Comparison of ENCODE assay signal across 8 cellular contexts in the genomic region with DNA sequence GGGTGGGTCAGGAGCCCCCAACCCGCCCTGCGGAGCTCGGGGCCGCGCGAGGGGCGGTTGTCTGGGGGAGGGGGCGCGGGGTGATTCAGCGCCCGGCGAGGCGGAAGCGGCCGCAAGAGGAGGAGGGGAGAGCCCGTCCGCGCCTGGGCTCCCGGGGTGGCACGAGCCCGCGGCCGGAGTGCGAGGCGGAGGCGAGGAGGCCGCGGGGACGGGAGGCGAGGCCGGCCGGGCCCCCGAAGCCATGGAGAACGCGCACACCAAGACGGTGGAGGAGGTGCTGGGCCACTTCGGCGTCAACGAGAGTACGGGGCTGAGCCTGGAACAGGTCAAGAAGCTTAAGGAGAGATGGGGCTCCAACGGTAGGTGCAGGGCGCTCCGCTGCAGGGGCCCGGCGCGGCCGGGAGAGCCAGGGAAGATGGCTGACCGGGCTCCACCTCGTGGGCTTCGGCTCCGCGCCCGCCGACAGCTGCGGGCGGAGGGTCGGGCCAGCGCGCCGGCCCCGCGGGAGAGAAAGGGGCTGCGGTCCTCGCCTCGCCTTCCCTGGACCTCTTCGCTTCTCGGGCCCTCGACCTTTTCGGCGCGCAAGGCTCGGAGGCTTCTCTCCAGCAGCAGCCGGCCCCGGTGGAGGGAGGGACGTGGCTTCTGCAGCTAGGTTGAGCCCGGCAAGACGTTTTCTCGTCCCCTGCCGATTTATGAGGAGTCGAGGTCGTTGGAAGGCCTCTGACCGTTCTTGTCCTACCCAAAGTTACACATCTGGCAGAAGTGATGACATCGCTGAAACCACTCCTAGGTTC. TPM values are rescaled to one million over a fixed set of nuclear protein-coding genes. Genes with fewer than 3 reads are reported as not detected.
DNase-seq lines count a peak whose midpoint lies in the region; ATAC-seq and TF ChIP-seq lines count a peak whose summit lies in the region.

No MANE protein-coding gene starts in this region.

- H3K4me3 ChIP-seq in HUES64 (ENCODE audit: low read length) (peak overlapping the region; percentile 86), astrocyte of the cerebellum (ENCODE audit: low read depth, low read length) (peak overlapping the region; percentile 67), iPS-11a (ENCODE audit: low read depth, low read length) (peak overlapping the region; percentile 98), skeletal muscle tissue (ENCODE audit: low read length in 3 of 3) (peak overlapping the region; percentile 77 to 89 (median 80))

- ATAC-seq in GM21447 (IDR thresholded peaks at IDR 0.05; ENCODE audit: unreplicated experiment), result peak; percentile 40

- H3K4me1 ChIP-seq in HUES64 (ENCODE audit: insufficient read depth, low read length) (peaks cover 41% of the 10 kb centered on the region), skeletal muscle tissue (ENCODE audit: control insufficient read depth in 3 of 3, insufficient read depth in 3 of 3, low read length in 3 of 3) (peaks cover 10 to 28% (median 20%) of the 10 kb centered on the region in 3 donors)

- H3K9ac ChIP-seq in HUES64 (ENCODE audit: low read depth, low read length) (peak overlapping the region; percentile 100), skeletal muscle tissue (ENCODE audit: low read depth in 1 of 3, low read length in 3 of 3) (peak overlapping the region; percentile 75 to 93 (median 90))

- TF ChIP-seq CTCF in astrocyte of the cerebellum (IDR thresholded peaks at IDR 0.05; ENCODE audit: low read depth, low read length, missing control alignments), result no peak

- under 1% methylated on average over 83 of the region's 83 CpGs for WGBS in HUES64

- H3K27ac ChIP-seq in HUES64 (ENCODE audit: low read depth, low read length) (peak overlapping the region; percentile 98), skeletal muscle tissue (ENCODE audit: low read depth, low read length) (peak overlapping the region; percentile 91)

- H3K4me1 Mint-ChIP-seq in T-helper 2 cell treated with Interferon-gamma antibody and Interleukin-4, amounts not matched to agents 5 μg/mL and 100 μg/mL, for 36 hours (ENCODE audit: low read depth), result peaks cover 42% of the 10 kb centered on the region

- H3K9me3 ChIP-seq in HUES64 (ENCODE audit: insufficient read depth, low read depth, low read length) (no peaks in the 10 kb centered on the region), skeletal muscle tissue (ENCODE audit: control insufficient read depth in 3 of 3, low read length in 3 of 3) (no peaks in the 10 kb centered on the region)

- peak overlapping the region; percentile 87 for H3K27ac Mint-ChIP-seq in T-helper 2 cell treated with Interferon-gamma antibody and Interleukin-4, amounts not matched to agents 5 μg/mL and 100 μg/mL, for 36 hours

- H3K27me3 Mint-ChIP-seq in T-helper 2 cell treated with Interferon-gamma antibody and Interleukin-4, amounts not matched to agents 5 μg/mL and 100 μg/mL, for 36 hours (ENCODE audit: low read depth), result peaks cover 4% of the 10 kb centered on the region

- H3K4me3 Mint-ChIP-seq in T-helper 2 cell treated with Interferon-gamma antibody and Interleukin-4, amounts not matched to agents 5 μg/mL and 100 μg/mL, for 36 hours, result peak overlapping the region; percentile 94

- in situ Hi-C loops in astrocyte of the cerebellum (cut with HindIII; ENCODE audit: low sequenced_read_pairs), result no loop called here

- DNase-seq in ELR (ENCODE audit: low read depth) (peak; percentile 74), astrocyte of the cerebellum (ENCODE audit: low read depth) (no peak), NCI-H524 treated with DMSO at 0.1 percent for 48 hours (lab: John Stamatoyannopoulos, UW) (no peak)
- peak; percentile 66 for DNase-seq in T-helper 2 cell treated with Interferon-gamma antibody and Interleukin-4, amounts not matched to agents 5 μg/mL and 100 μg/mL, for 36 hours (ENCODE audit: low spot score)

- H3K36me3 ChIP-seq in HUES64 (ENCODE audit: insufficient read depth, low read length) (peaks cover 43% of the 10 kb centered on the region), skeletal muscle tissue (ENCODE audit: control insufficient read depth in 3 of 3, insufficient read depth in 3 of 3, low read length in 3 of 3) (peaks cover 7 to 12% (median 11%) of the 10 kb centered on the region in 3 donors)

- no peaks in the 10 kb centered on the region for H3K9me3 Mint-ChIP-seq in T-helper 2 cell treated with Interferon-gamma antibody and Interleukin-4, amounts not matched to agents 5 μg/mL and 100 μg/mL, for 36 hours

- H3K27me3 ChIP-seq in HUES64 (ENCODE audit: insufficient read depth, low read length) (no peaks in the 10 kb centered on the region), skeletal muscle tissue (ENCODE audit: control insufficient read depth in 3 of 3, insufficient read depth in 3 of 3, low read length in 3 of 3) (no peaks in the 10 kb centered on the region)

- peaks cover 43% of the 10 kb centered on the region for H3K36me3 Mint-ChIP-seq in T-helper 2 cell treated with Interferon-gamma antibody and Interleukin-4, amounts not matched to agents 5 μg/mL and 100 μg/mL, for 36 hours (ENCODE audit: low read depth)

RNA-seq across cellular contexts. Expression of gene ATP2A2, which starts 0.7 kb away (rescaled TPM):
- polyA plus RNA-seq in HUES64 (2013, experiment 1 of 2), result 139 TPM
- polyA plus RNA-seq in HUES64 (2013, experiment 2 of 2), result 138 TPM
- total RNA-seq in skeletal muscle tissue, result 515 TPM

Comparison
In these comparisons a context has a peak if more than half of its experiments do, and no peak if none do; other contexts are left out.
1. DNase-seq: peak in ELR (single experiment) and T-helper 2 cell treated with Interferon-gamma antibody and Interleukin-4, amounts not matched to agents 5 μg/mL and 100 μg/mL, for 36 hours (single experiment); none in astrocyte of the cerebellum (single experiment) and NCI-H524 treated with DMSO at 0.1 percent for 48 hours (single experiment).
2. Peak in every context shown above with its lines, with median percentiles within 50 percentile points of each other: H3K4me3 ChIP-seq.